ENCODE assay signal across 39 cellular contexts in genomic region chr11:76814414-76814813, GRCh38.
"Had no signal": no experiment of that assay in that cellular context is flagged by ENCODE, and none has a peak within 500 bp of the region (broad histone marks: within the 10 kb centered on the region; RNA-seq: fewer than 3 reads in every experiment).

No MANE protein-coding gene starts in this region.

- H3K36me3 ChIP-seq: adrenal gland, ascending aorta, brain microvascular endothelial cell, breast epithelium, cardiac muscle cell had no signal

- H3K27me3 ChIP-seq: adrenal gland, ascending aorta, body of pancreas, brain microvascular endothelial cell, breast epithelium, cardiac muscle cell had no signal

- H3K4me3 ChIP-seq: adrenal gland, ascending aorta, body of pancreas, breast epithelium, cardiac muscle cell had no signal

- H3K4me1 ChIP-seq: adrenal gland, ascending aorta, body of pancreas, breast epithelium had no signal

- H3K4me1 Mint-ChIP-seq: brain; central memory CD8-positive, alpha-beta T cell had no signal

- H3K9me3 ChIP-seq: body of pancreas had no signal

- DNase-seq: activated effector memory CD4-positive, alpha-beta T cell treated with anti-CD3 and anti-CD28 coated beads, Interleukin-2, amount 50 U/mL, for 16 hours; activated effector memory CD4-positive, alpha-beta T cell treated with Interleukin-2 at 50 U/mL for 16 hours; activated gamma-delta T cell; activated gamma-delta T cell treated with Interleukin-2 at 50 U/mL for 16 hours; activated naive CD4-positive, alpha-beta T cell; activated naive CD4-positive, alpha-beta T cell treated with anti-CD3 and anti-CD28 coated beads for 36 hours; activated naive CD4-positive, alpha-beta T cell treated with anti-CD3 and anti-CD28 coated beads, Interleukin-2, amount 10 ng/mL, durations not matched to agents 7 days and 5 days; activated naive CD4-positive, alpha-beta T cell treated with anti-CD3 and anti-CD28 coated beads, Interleukin-2, amount 50 U/mL, for 16 hours; activated naive CD4-positive, alpha-beta T cell treated with Interleukin-2 at 50 U/mL for 16 hours; activated naive CD8-positive, alpha-beta T cell treated with anti-CD3 and anti-CD28 coated beads for 36 hours; activated naive CD8-positive, alpha-beta T cell treated with anti-CD3 and anti-CD28 coated beads, Interleukin-2, amount 10 ng/mL, durations not matched to agents 7 days and 5 days; activated naive CD8-positive, alpha-beta T cell treated with anti-CD3 and anti-CD28 coated beads, Interleukin-2, amount 50 U/mL, for 24 hours; activated T-cell treated with anti-CD3 and anti-CD28 coated beads, Interleukin-2, amount 50 U/mL, for 24 hours; activated T-cell treated with anti-CD3 and anti-CD28 coated beads, Interleukin-2, amount 50 U/mL, for 4 hours; activated T-cell treated with anti-CD3 and anti-CD28 coated beads, Interleukin-2, amount 50 U/mL, for 48 hours; activated T-cell treated with anti-CD3 and anti-CD28 coated beads, Interleukin-2, amount 50 U/mL, for 72 hours; adrenal gland; amniotic stem cell; amygdala; anterior cingulate cortex; aorta; body of pancreas; brain microvascular endothelial cell; caudate nucleus; central memory CD4-positive, alpha-beta T cell; cerebellar nuclear complex had no signal

- FAIRE-seq: astrocyte, bronchial epithelial cell had no signal

- ATAC-seq: activated naive CD4-positive, alpha-beta T cell treated with anti-CD3 and anti-CD28 coated beads, Interleukin-2, amount 50 U/mL, for 72 hours; activated naive CD8-positive, alpha-beta T cell treated with anti-CD3 and anti-CD28 coated beads, Interleukin-2, amount 50 U/mL, for 24 hours; activated T-cell treated with anti-CD3 and anti-CD28 coated beads, Interleukin-2, amount 50 U/mL, for 4 hours; activated T-cell treated with anti-CD3 and anti-CD28 coated beads, Interleukin-2, amount 50 U/mL, for 72 hours; activated T-helper 17 cell treated with anti-CD3 and anti-CD28 coated beads, Interleukin-2, amount 50 U/mL, for 72 hours; body of pancreas had no signal

- H3K27ac Mint-ChIP-seq: activated naive CD4-positive, alpha-beta T cell treated with anti-CD3 and anti-CD28 coated beads for 36 hours; activated naive CD4-positive, alpha-beta T cell treated with anti-CD3 and anti-CD28 coated beads, Interleukin-2, amount 10 ng/mL, durations not matched to agents 7 days and 5 days; activated naive CD4-positive, alpha-beta T cell treated with anti-CD3 and anti-CD28 coated beads, Interleukin-2, amount 50 U/mL, for 24 hours; activated naive CD4-positive, alpha-beta T cell treated with anti-CD3 and anti-CD28 coated beads, Interleukin-2, amount 50 U/mL, for 72 hours; activated naive CD8-positive, alpha-beta T cell; activated naive CD8-positive, alpha-beta T cell treated with anti-CD3 and anti-CD28 coated beads for 36 hours; activated naive CD8-positive, alpha-beta T cell treated with anti-CD3 and anti-CD28 coated beads, Interleukin-2, amount 10 ng/mL, durations not matched to agents 7 days and 5 days; activated naive CD8-positive, alpha-beta T cell treated with anti-CD3 and anti-CD28 coated beads, Interleukin-2, amount 50 U/mL, for 24 hours; activated T-cell treated with anti-CD3 and anti-CD28 coated beads, Interleukin-2, amount 50 U/mL, for 24 hours; activated T-cell treated with anti-CD3 and anti-CD28 coated beads, Interleukin-2, amount 50 U/mL, for 72 hours; activated T-helper 1 cell treated with anti-CD3 and anti-CD28 coated beads, Interleukin-12 subunit alpha, Interleukin-12 subunit beta, Interleukin-2, Interleukin-4 antibody, amounts not matched to agents 30 ng/mL and 10 ng/mL and 1 ng/mL, durations not matched to agents 14 hours and 24 hours and 36 hours; activated T-helper 17 cell treated with anti-CD3 and anti-CD28 coated beads, Interleukin-2, amount 50 U/mL, for 72 hours; activated T-helper 2 cell treated with anti-CD3 and anti-CD28 coated beads, Interferon-gamma antibody, Interleukin-2, Interleukin-4, amounts not matched to agents 10 μg/mL and 5 μg/mL and 100 μg/mL, durations not matched to agents 14 hours and 24 hours and 36 hours; brain had no signal

- H3K4me3 Mint-ChIP-seq: activated naive CD4-positive, alpha-beta T cell treated with anti-CD3 and anti-CD28 coated beads for 36 hours; activated naive CD4-positive, alpha-beta T cell treated with anti-CD3 and anti-CD28 coated beads, Interleukin-2, amount 10 ng/mL, durations not matched to agents 7 days and 5 days; activated naive CD4-positive, alpha-beta T cell treated with anti-CD3 and anti-CD28 coated beads, Interleukin-2, amount 50 U/mL, for 24 hours; activated naive CD8-positive, alpha-beta T cell; activated naive CD8-positive, alpha-beta T cell treated with anti-CD3 and anti-CD28 coated beads for 36 hours; activated naive CD8-positive, alpha-beta T cell treated with anti-CD3 and anti-CD28 coated beads, Interleukin-2, amount 10 ng/mL, durations not matched to agents 7 days and 5 days; activated naive CD8-positive, alpha-beta T cell treated with anti-CD3 and anti-CD28 coated beads, Interleukin-2, amount 50 U/mL, for 24 hours; activated T-cell treated with anti-CD3 and anti-CD28 coated beads, Interleukin-2, amount 50 U/mL, for 24 hours; activated T-cell treated with anti-CD3 and anti-CD28 coated beads, Interleukin-2, amount 50 U/mL, for 4 hours; activated T-cell treated with anti-CD3 and anti-CD28 coated beads, Interleukin-2, amount 50 U/mL, for 72 hours; activated T-helper 1 cell treated with anti-CD3 and anti-CD28 coated beads, Interleukin-12 subunit alpha, Interleukin-12 subunit beta, Interleukin-2, Interleukin-4 antibody, amounts not matched to agents 30 ng/mL and 10 ng/mL and 1 ng/mL, durations not matched to agents 14 hours and 24 hours and 36 hours; activated T-helper 17 cell treated with anti-CD3 and anti-CD28 coated beads, Interleukin-2, amount 50 U/mL, for 72 hours; brain; central memory CD8-positive, alpha-beta T cell had no signal

- H3K27ac ChIP-seq: adrenal gland, ascending aorta, body of pancreas, brain microvascular endothelial cell, breast epithelium, cardiac muscle cell had no signal
